Comparison of ENCODE assay signal across 1 cellular context in the genomic region with DNA sequence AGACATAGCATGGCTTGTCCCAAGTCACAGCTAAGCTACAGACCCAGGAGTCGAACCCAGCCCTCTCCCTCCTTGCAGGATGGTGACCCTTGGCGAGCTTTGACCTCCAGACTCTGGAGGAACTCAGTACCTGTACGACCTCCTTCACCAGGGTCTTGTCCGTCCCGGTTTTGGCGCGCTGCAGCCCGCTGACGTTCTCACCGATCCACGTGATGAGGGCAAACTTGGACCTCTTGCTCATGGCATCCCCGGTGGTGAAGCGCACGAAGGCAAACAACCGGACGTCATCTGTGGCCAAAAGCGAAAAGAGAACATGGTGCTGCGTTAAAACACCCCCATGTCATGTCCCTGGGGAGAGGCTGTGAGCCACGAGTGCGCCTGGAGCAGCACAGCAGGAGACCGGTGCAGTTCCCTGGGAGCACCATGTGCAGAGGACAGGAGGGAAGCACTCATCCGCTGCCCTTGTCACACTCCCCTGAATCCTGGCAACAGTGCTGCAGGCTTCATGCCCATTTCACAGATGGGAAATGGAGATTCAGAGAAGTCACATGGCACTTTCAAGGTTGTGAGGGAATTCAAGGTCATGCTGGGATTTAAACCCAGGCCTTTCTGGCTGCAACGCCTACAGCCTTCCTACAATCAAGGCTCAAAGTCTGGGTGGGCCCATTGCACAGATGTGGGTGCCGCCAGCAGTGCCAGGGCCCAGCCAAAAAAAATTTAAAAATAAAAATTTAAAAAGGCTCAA.
TF ChIP-seq lines count a peak whose summit lies in the region.

No MANE protein-coding gene starts in this region.

TF ChIP-seq in HepG2, 621 proteins besides CTCF, POLR2A, EP300 and RAD21:
- TF ChIP-seq PHF8 (CRISPR knock-in tag; IDR thresholded peaks at IDR 0.05): no peak
- TF ChIP-seq, protein P1, sequence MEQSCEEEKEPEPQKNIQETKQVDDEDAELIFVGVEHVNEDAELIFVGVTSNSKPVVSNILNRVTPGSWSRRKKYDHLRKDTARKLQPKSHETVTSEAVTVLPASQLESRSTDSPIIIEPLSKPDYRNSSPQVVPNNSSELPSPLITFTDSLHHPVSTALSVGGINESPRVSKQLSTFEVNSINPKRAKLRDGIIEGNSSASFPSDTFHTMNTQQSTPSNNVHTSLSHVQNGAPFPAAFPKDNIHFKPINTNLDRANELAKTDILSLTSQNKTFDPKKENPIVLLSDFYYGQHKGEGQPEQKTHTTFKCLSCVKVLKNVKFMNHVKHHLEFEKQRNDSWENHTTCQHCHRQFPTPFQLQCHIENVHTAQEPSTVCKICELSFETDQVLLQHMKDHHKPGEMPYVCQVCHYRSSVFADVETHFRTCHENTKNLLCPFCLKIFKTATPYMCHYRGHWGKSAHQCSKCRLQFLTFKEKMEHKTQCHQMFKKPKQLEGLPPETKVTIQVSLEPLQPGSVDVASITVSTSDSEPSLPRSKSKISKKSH (CRISPR knock-in tag; IDR thresholded peaks at IDR 0.05; ENCODE audit: borderline replicate concordance): 0 out of 2 replicates have a peak, but pooled peaks have one; percentile 38
- TF ChIP-seq, protein P2, sequence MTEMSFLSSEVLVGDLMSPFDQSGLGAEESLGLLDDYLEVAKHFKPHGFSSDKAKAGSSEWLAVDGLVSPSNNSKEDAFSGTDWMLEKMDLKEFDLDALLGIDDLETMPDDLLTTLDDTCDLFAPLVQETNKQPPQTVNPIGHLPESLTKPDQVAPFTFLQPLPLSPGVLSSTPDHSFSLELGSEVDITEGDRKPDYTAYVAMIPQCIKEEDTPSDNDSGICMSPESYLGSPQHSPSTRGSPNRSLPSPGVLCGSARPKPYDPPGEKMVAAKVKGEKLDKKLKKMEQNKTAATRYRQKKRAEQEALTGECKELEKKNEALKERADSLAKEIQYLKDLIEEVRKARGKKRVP (CRISPR knock-in tag; IDR thresholded peaks at IDR 0.05): no peak
- TF ChIP-seq, protein P3, sequence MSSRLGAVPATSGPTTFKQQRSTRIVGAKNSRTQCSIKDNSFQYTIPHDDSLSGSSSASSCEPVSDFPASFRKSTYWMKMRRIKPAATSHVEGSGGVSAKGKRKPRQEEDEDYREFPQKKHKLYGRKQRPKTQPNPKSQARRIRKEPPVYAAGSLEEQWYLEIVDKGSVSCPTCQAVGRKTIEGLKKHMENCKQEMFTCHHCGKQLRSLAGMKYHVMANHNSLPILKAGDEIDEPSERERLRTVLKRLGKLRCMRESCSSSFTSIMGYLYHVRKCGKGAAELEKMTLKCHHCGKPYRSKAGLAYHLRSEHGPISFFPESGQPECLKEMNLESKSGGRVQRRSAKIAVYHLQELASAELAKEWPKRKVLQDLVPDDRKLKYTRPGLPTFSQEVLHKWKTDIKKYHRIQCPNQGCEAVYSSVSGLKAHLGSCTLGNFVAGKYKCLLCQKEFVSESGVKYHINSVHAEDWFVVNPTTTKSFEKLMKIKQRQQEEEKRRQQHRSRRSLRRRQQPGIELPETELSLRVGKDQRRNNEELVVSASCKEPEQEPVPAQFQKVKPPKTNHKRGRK (CRISPR knock-in tag; IDR thresholded peaks at IDR 0.05): no peak
- no peak for TF ChIP-seq JUNB (CRISPR knock-in tag; IDR thresholded peaks at IDR 0.05; ENCODE audit: borderline replicate concordance)
- TF ChIP-seq ZNF629 (CRISPR knock-in tag; conservative IDR thresholded peaks at IDR 0.05): peak; percentile 92
- TF ChIP-seq NRL (CRISPR knock-in tag; IDR thresholded peaks at IDR 0.05; ENCODE audit: borderline replicate concordance): peak; percentile 44; the same call in 1 of the 2 replicates
- TF ChIP-seq ZNF101 (CRISPR knock-in tag; IDR thresholded peaks at IDR 0.05; ENCODE audit: borderline replicate concordance, low read depth): no peak
- peak; percentile 5; the same call in 1 of the 2 replicates for TF ChIP-seq GABPA (IDR thresholded peaks at IDR 0.05; ENCODE audit: low read depth, low read length)
- no peak for TF ChIP-seq GABPA (CRISPR knock-in tag; IDR thresholded peaks at IDR 0.05; ENCODE audit: low read depth)
- TF ChIP-seq SUZ12 (IDR thresholded peaks at IDR 0.05; ENCODE audit: low read depth, low read length): no peak
- no peak for TF ChIP-seq ZNF782 (CRISPR knock-in tag; IDR thresholded peaks at IDR 0.05; ENCODE audit: borderline replicate concordance)
- TF ChIP-seq ZMYM3 (CRISPR knock-in tag; IDR thresholded peaks at IDR 0.05): 0 out of 2 replicates have a peak, but pooled peaks have one; percentile 36
- no peak for TF ChIP-seq NCOA2 (CRISPR knock-in tag; IDR thresholded peaks at IDR 0.05)
- TF ChIP-seq ZFP82 (CRISPR knock-in tag; IDR thresholded peaks at IDR 0.05; ENCODE audit: borderline replicate concordance): no peak
- TF ChIP-seq, protein P4, sequence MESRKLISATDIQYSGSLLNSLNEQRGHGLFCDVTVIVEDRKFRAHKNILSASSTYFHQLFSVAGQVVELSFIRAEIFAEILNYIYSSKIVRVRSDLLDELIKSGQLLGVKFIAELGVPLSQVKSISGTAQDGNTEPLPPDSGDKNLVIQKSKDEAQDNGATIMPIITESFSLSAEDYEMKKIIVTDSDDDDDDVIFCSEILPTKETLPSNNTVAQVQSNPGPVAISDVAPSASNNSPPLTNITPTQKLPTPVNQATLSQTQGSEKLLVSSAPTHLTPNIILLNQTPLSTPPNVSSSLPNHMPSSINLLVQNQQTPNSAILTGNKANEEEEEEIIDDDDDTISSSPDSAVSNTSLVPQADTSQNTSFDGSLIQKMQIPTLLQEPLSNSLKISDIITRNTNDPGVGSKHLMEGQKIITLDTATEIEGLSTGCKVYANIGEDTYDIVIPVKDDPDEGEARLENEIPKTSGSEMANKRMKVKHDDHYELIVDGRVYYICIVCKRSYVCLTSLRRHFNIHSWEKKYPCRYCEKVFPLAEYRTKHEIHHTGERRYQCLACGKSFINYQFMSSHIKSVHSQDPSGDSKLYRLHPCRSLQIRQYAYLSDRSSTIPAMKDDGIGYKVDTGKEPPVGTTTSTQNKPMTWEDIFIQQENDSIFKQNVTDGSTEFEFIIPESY (CRISPR knock-in tag; IDR thresholded peaks at IDR 0.05): no peak
- TF ChIP-seq RFXAP (CRISPR knock-in tag; IDR thresholded peaks at IDR 0.05; ENCODE audit: borderline replicate concordance): no peak; the same call in 1 of the 2 replicates
